Comparison of ENCODE assay signal across 9 cellular contexts in genomic region chr20:42530855-42531674, GRCh38.
A peak's percentile ranks its signal among the peaks of the same experiment; 100 is the strongest.
DNase-seq lines count a peak whose midpoint lies in the region; ATAC-seq and TF ChIP-seq lines count a peak whose summit lies in the region.
"Had no signal": no experiment of that assay in that cellular context is flagged by ENCODE, and none has a peak within 500 bp of the region (broad histone marks: within the 10 kb centered on the region; RNA-seq: fewer than 3 reads in every experiment).

No MANE protein-coding gene starts in this region.

- H3K9me3 Mint-ChIP-seq in endothelial cell (ENCODE audit: unreplicated experiment), result peaks cover 35% of the 10 kb centered on the region

- H3K4me3 Mint-ChIP-seq in endothelial cell (ENCODE audit: unreplicated experiment), result no peak overlapping the region
- H3K4me3 Mint-ChIP-seq: activated naive CD8-positive, alpha-beta T cell had no signal

- TF ChIP-seq POLR2A in GM18505 (IDR thresholded peaks at IDR 0.05; ENCODE audit: borderline replicate concordance, extremely low read depth, insufficient read depth, insufficient read length), result no peak

- no peak for ATAC-seq in GM18505 (IDR thresholded peaks at IDR 0.05; ENCODE audit: unreplicated experiment)

- CTCF ChIA-PET in A673 (lab: Charles Lee), result interaction anchor here (1.0 kb wide), 1 partner anchor 641 kb away, joined by 3 read pairs; no protein-coding TSS in a partner anchor

- POLR2A ChIA-PET in A673 (lab: Charles Lee; ENCODE audit: low non-redundant PET), result no interaction called here

- peaks cover 12% of the 10 kb centered on the region for H3K27me3 ChIP-seq in A673 (replicated peaks; ENCODE audit: insufficient read depth, low read depth, low read length, poor library complexity)

- H3K9me3 ChIP-seq in A673 (ENCODE audit: low read depth, low read length, poor library complexity, severe bottlenecking), result no peaks in the 10 kb centered on the region

- no peak overlapping the region for H3K4me3 ChIP-seq in A673 (ENCODE audit: low read depth, low read length, poor library complexity, severe bottlenecking)

- no peaks in the 10 kb centered on the region for H3K36me3 ChIP-seq in A673 (ENCODE audit: insufficient read depth, low read length, poor library complexity, severe bottlenecking)

- H3K27ac ChIP-seq in A673 (ENCODE audit: low read depth, low read length, poor library complexity, severe bottlenecking), result no peak overlapping the region

- peaks cover 5% of the 10 kb centered on the region for H3K27me3 Mint-ChIP-seq in endothelial cell (ENCODE audit: unreplicated experiment)
- H3K27me3 Mint-ChIP-seq: activated naive CD8-positive, alpha-beta T cell had no signal

- H3K36me3 Mint-ChIP-seq in endothelial cell (ENCODE audit: low read depth, unreplicated experiment), result peaks cover 13% of the 10 kb centered on the region
- H3K36me3 Mint-ChIP-seq: activated naive CD8-positive, alpha-beta T cell had no signal

- DNase-seq in A673 (ENCODE audit: low spot score) (peak; percentile 46), NCI-H526 (lab: John Stamatoyannopoulos, UW) (peak; percentile 33 to 85), endothelial cell (ENCODE audit: low spot score) (no peak), renal cortical epithelial cell (ENCODE audit: low read depth) (peak; percentile 1), activated gamma-delta T cell treated with Interleukin-2 at 50 U/mL for 16 hours (no peak), T1000 (lab: John Stamatoyannopoulos, UW) (no peak)

- H3K4me1 ChIP-seq in A673 (ENCODE audit: insufficient read depth, low read length, poor library complexity, severe bottlenecking), result no peaks in the 10 kb centered on the region

- H3K27ac Mint-ChIP-seq in endothelial cell (ENCODE audit: unreplicated experiment), result no peak overlapping the region
- H3K27ac Mint-ChIP-seq: activated naive CD8-positive, alpha-beta T cell had no signal

- BruUV-seq in A673 (replicated peaks; lab: Mats Ljungman, UMichigan), result no TSS peak

- H3K4me1 Mint-ChIP-seq in endothelial cell (ENCODE audit: unreplicated experiment), result no peaks in the 10 kb centered on the region

- intact Hi-C loops in A673 (cut with micrococcal nuclease; ENCODE audit: unreplicated experiment), result loop anchor here (10.0 kb wide), 2 partner anchors 576 to 796 kb away; no protein-coding TSS in a partner anchor

- TF ChIP-seq CTCF in A673 (conservative IDR thresholded peaks at IDR 0.05; ENCODE audit: low read depth, low read length), result peak; percentile 71
- TF ChIP-seq CTCF in GM12873 (IDR thresholded peaks at IDR 0.05; ENCODE audit: insufficient read depth, low read depth, low read length, missing control alignments), result peak; percentile 81
- peak; percentile 21 for TF ChIP-seq CTCF in endothelial cell (IDR thresholded peaks at IDR 0.05; ENCODE audit: unreplicated experiment)

Comparison
In these comparisons a context has a peak if more than half of its experiments do, and no peak if none do; other contexts are left out.
1. DNase-seq: peak in A673 (single experiment), NCI-H526 (2 of 2) and renal cortical epithelial cell (single experiment); none in endothelial cell (single experiment), activated gamma-delta T cell treated with Interleukin-2 at 50 U/mL for 16 hours (single experiment) and T1000 (single experiment).
2. CTCF ChIP-seq: peak in every context shown above with its lines; median percentile 81 in GM12873; 71 in A673; 21 in endothelial cell.